In genomic region chr3:111980716-111981456, GRCh38 we compare ENCODE assay signal across 1 cellular context.
TF ChIP-seq lines count a peak whose summit lies in the region.

No MANE protein-coding gene starts in this region.

TF ChIP-seq in HepG2, 621 proteins besides CTCF, POLR2A, EP300 and RAD21:
- TF ChIP-seq ZNF121 (CRISPR knock-in tag; IDR thresholded peaks at IDR 0.05) (0 out of 2 replicates have a peak, but pooled peaks have one; percentile 25), NCOR1 (IDR thresholded peaks at IDR 0.05; ENCODE audit: borderline replicate concordance, low read length) (no peak)
